ENCODE assay signal across 8 cellular contexts in the genomic region with DNA sequence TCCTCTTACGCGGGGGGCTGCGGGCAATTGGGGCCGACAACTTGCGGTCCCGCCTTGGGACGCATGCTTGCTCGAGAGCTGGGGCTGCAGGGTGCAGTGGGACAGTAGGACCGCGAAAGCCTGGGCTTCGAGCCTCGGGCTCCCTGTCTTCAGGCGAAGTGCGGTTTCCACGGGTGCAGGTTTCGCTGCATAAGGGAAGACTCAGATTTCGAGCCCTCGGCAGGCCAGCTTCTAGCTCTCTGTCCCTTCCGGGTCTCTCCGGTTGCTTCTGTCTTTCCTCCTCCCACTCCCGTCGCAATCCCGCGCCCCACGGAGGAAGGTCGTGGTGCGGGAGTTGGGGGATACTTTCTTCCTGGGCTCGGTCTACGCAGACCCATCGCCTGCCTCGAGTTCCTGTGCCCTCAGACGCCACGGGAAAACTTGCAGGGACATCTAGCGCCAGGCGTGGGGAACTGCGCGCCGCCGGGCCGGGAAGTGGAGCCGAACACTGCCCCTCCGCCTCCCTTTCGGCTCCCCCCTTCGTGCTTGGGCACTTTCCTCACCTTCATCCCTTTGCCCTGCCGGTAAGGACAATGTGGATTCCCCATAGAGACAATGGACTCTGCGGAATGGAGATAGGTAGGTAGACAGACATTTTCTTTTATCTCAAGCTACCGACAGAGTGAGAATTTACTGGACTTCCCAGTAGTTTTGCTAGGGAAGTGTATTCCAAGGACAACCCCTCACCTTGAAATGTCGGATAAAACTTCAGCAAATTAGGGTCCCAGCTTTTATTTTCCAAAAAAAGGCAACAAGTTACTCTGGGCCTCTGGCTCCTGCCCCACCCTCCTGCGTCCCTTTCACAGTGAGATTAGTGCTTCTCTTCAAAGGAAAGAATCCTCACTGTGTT. TPM values are rescaled to one million over a fixed set of nuclear protein-coding genes. Genes with fewer than 3 reads are reported as not detected.
A peak's percentile ranks its signal among the peaks of the same experiment; 100 is the strongest.
DNase-seq lines count a peak whose midpoint lies in the region; ATAC-seq and TF ChIP-seq lines count a peak whose summit lies in the region.

No MANE protein-coding gene starts in this region.

- H3K27me3 Mint-ChIP-seq in activated B cell treated with CpG ODN at 0.5 μM for 24 hours: peaks cover 80% of the 10 kb centered on the region

- peak overlapping the region; percentile 58 for H3K4me3 ChIP-seq in MM.1S (ENCODE audit: low read length)

- peak overlapping the region; percentile 76 for H3K4me2 ChIP-seq in MM.1S (ENCODE audit: low read depth, low read length)

- peaks cover 3% of the 10 kb centered on the region for H3K9me3 Mint-ChIP-seq in activated B cell treated with CpG ODN at 0.5 μM for 24 hours

- no peaks in the 10 kb centered on the region for H3F3A ChIP-seq in MM.1S (ENCODE audit: insufficient read depth, low read length)

- H3K79me2 ChIP-seq in MM.1S (ENCODE audit: low read length): no peaks in the 10 kb centered on the region

- CTCF ChIA-PET in activated B cell treated with CpG ODN at 0.5 μM for 24 hours (lab: Charles Lee): no interaction called here

- no peaks in the 10 kb centered on the region for H3K9me3 ChIP-seq in MM.1S (replicated peaks; ENCODE audit: insufficient read depth, low read length)

- H3K4me1 Mint-ChIP-seq in activated B cell treated with CpG ODN at 0.5 μM for 24 hours: peaks cover 10% of the 10 kb centered on the region

- no peaks in the 10 kb centered on the region for H3K36me3 ChIP-seq in MM.1S (replicated peaks; ENCODE audit: insufficient read depth, low read length)

- intact Hi-C loops in activated B cell treated with CpG ODN at 0.5 μM for 24 hours (cut with micrococcal nuclease): no loop called here

- H3K4me3 Mint-ChIP-seq in activated B cell treated with CpG ODN at 0.5 μM for 24 hours: peak overlapping the region; percentile 60

- no peak for ATAC-seq in activated B cell treated with CpG ODN at 0.5 μM for 24 hours (ENCODE audit: low read depth)
- ATAC-seq in omental fat pad (ENCODE audit: low FRiP score): peak; percentile 55
- no peak for ATAC-seq in HG02852 (IDR thresholded peaks at IDR 0.05; ENCODE audit: unreplicated experiment)
- ATAC-seq in HG03108 (IDR thresholded peaks at IDR 0.05; ENCODE audit: unreplicated experiment): no peak

- no peak overlapping the region for H3K27ac ChIP-seq in MM.1S (ENCODE audit: low read length)

- no peaks in the 10 kb centered on the region for H4K20me1 ChIP-seq in MM.1S (ENCODE audit: insufficient read depth, low read length)

- POLR2A ChIA-PET in activated B cell treated with CpG ODN at 0.5 μM for 24 hours (lab: Charles Lee): no interaction called here

- peak overlapping the region; percentile 86 for H2AFZ ChIP-seq in MM.1S (ENCODE audit: low read length)

- peak overlapping the region; percentile 2; the same call in 1 of the 2 replicates for H3K9ac ChIP-seq in MM.1S (ENCODE audit: low read length)

- 0 out of 2 replicates have a peak, but pooled peaks cover 9% of the 10 kb centered on the region for H3K27me3 ChIP-seq in MM.1S (replicated peaks; ENCODE audit: insufficient read depth, low read length)

- H3K4me1 ChIP-seq in MM.1S (ENCODE audit: low read length): no peaks in the 10 kb centered on the region

- H3K36me3 Mint-ChIP-seq in activated B cell treated with CpG ODN at 0.5 μM for 24 hours (ENCODE audit: low read depth): no peaks in the 10 kb centered on the region

- in situ Hi-C loops in ACHN (cut with HindIII; ENCODE audit: low pct_ligation_motif_present, low pct_unique_long_range_greater_than_20kb, low sequenced_read_pairs): no loop called here

- TF ChIP-seq CTCF in GM10266 (IDR thresholded peaks at IDR 0.05; ENCODE audit: control insufficient read depth, insufficient read depth, low read depth, missing control alignments) (peak; percentile 83), MM.1S (IDR thresholded peaks at IDR 0.05; ENCODE audit: low read length) (peak; percentile 76), activated B cell treated with CpG ODN at 0.5 μM for 24 hours (IDR thresholded peaks at IDR 0.05) (no peak), omental fat pad (IDR thresholded peaks at IDR 0.05) (no peak)

- H3K27ac Mint-ChIP-seq in activated B cell treated with CpG ODN at 0.5 μM for 24 hours: no peak overlapping the region

- DNase-seq in ACHN (peak; percentile 67), GM10266 (ENCODE audit: extremely low spot score) (peak; percentile 75), MM.1S (peak; percentile 51), activated B cell treated with CpG ODN at 0.5 μM for 24 hours (no peak), globus pallidus (ENCODE audit: low spot score) (peak; percentile 32), omental fat pad (ENCODE audit: low spot score) (no peak)

- H3K9me2 ChIP-seq in MM.1S (replicated peaks; ENCODE audit: insufficient read depth, low read length): no peaks in the 10 kb centered on the region

RNA-seq across cellular contexts. Expression of gene HOXD13, which starts 4.2 kb away (rescaled TPM):
- total RNA-seq in activated B cell treated with CpG ODN at 0.5 μM for 24 hours: not detected in 2 replicates
- not detected for total RNA-seq in omental fat pad

RNA-seq across cellular contexts. Expression of gene EVX2, which starts 4.5 kb away (rescaled TPM):
- total RNA-seq in activated B cell treated with CpG ODN at 0.5 μM for 24 hours (not detected in 2 replicates), omental fat pad (not detected)

RNA-seq across cellular contexts. Expression of gene HOXD12, which starts 11.3 kb away (rescaled TPM):
- total RNA-seq in activated B cell treated with CpG ODN at 0.5 μM for 24 hours: not detected in 2 replicates
- total RNA-seq in omental fat pad: not detected

RNA-seq across cellular contexts. Expression of gene HOXD11, which starts 18.8 kb away (rescaled TPM):
- total RNA-seq in activated B cell treated with CpG ODN at 0.5 μM for 24 hours (not detected in 2 replicates), omental fat pad (not detected)

RNA-seq across cellular contexts. Expression of gene HOXD10, which starts 28.3 kb away (rescaled TPM):
- total RNA-seq in activated B cell treated with CpG ODN at 0.5 μM for 24 hours: not detected in 2 replicates
- 1 to 10 TPM in 1 of 4 donors, under 1 TPM in 2, not detected in 1; 0.56 to 1.1 (median 0.56) TPM for total RNA-seq in omental fat pad

Comparison
In these comparisons a context has a peak if more than half of its experiments do, and no peak if none do; other contexts are left out.
1. DNase-seq: peak in ACHN (single experiment), GM10266 (single experiment), MM.1S (single experiment) and globus pallidus (single experiment); none in activated B cell treated with CpG ODN at 0.5 μM for 24 hours (single experiment) and omental fat pad (single experiment).
2. CTCF ChIP-seq: peak in GM10266 (single experiment) and MM.1S (single experiment); none in activated B cell treated with CpG ODN at 0.5 μM for 24 hours (single experiment) and omental fat pad (0 of 3).